ENCODE assay signal across 18 cellular contexts in genomic region chr7:55199418-55199817, GRCh38.
DNase-seq lines count a peak whose midpoint lies in the region; ATAC-seq and TF ChIP-seq lines count a peak whose summit lies in the region.
"Had no signal": no experiment of that assay in that cellular context is flagged by ENCODE, and none has a peak within 500 bp of the region (broad histone marks: within the 10 kb centered on the region; RNA-seq: fewer than 3 reads in every experiment).

No MANE protein-coding gene starts in this region.

- peaks cover 11% of the 10 kb centered on the region for H3K4me1 ChIP-seq in left ventricle myocardium inferior
- no peaks in the 10 kb centered on the region for H3K4me1 ChIP-seq in right cardiac atrium (ENCODE audit: control insufficient read depth, insufficient read depth, low read length)
- H3K4me1 ChIP-seq in smooth muscle cell (ENCODE audit: low read depth): no peaks in the 10 kb centered on the region
- H3K4me1 ChIP-seq: HAP-1 had no signal

- no peaks in the 10 kb centered on the region for H4K20me1 ChIP-seq in smooth muscle cell (ENCODE audit: low read depth)
- H4K20me1 ChIP-seq: BLaER1 treated with 17β-estradiol and CSF1 and Interleukin-3, amounts not matched to agents 10 nM and 100 nM had no signal

- peaks cover 7% of the 10 kb centered on the region for H3F3A ChIP-seq in smooth muscle cell (ENCODE audit: low read depth)

- H3K4me3 ChIP-seq in left ventricle myocardium inferior: no peak overlapping the region
- H3K4me3 ChIP-seq in right cardiac atrium (ENCODE audit: low read length): no peak overlapping the region
- H3K4me3 ChIP-seq in smooth muscle cell: no peak overlapping the region
- H3K4me3 ChIP-seq: BLaER1 treated with 17β-estradiol and CSF1 and Interleukin-3, amounts not matched to agents 10 nM and 100 nM; GM23248; HAP-1 had no signal

- DNase-seq in Right ventricle myocardium superior (no peak), left ventricle myocardium inferior (no peak), right cardiac atrium (no peak), smooth muscle cell (lab: John Stamatoyannopoulos, UW; ENCODE audit: unreplicated experiment) (no peak)
- no peak for DNase-seq in activated CD4-positive, alpha-beta T cell treated with anti-CD3 and anti-CD28 coated beads for 1 hour
- DNase-seq: 8988T; Calu3; CD8-positive, alpha-beta T cell; DMS 273 treated with DMSO at 0.1 percent for 48 hours; DMS53; DND-41; EL; GM23248 had no signal

- no peak overlapping the region for H2AFZ ChIP-seq in smooth muscle cell (ENCODE audit: low read depth)
- H2AFZ ChIP-seq: GM23248 had no signal

- H3K9me3 ChIP-seq in left ventricle myocardium inferior (replicated peaks) (no peaks in the 10 kb centered on the region), right cardiac atrium (ENCODE audit: control insufficient read depth, low read length) (no peaks in the 10 kb centered on the region), smooth muscle cell (replicated peaks; ENCODE audit: low read depth) (no peaks in the 10 kb centered on the region)
- H3K9me3 ChIP-seq: BLaER1 treated with 17β-estradiol and CSF1 and Interleukin-3, amounts not matched to agents 10 nM and 100 nM; HAP-1 had no signal

- intact Hi-C loops in Right ventricle myocardium superior (cut with DNase I) (no loop called here), left ventricle myocardium inferior (cut with micrococcal nuclease) (no loop called here), right cardiac atrium (cut with DNase I) (no loop called here)

- H3K79me2 ChIP-seq in smooth muscle cell (ENCODE audit: low read depth): no peaks in the 10 kb centered on the region

- H3K36me3 ChIP-seq in left ventricle myocardium inferior (peaks cover 49% of the 10 kb centered on the region), smooth muscle cell (ENCODE audit: low read depth) (no peaks in the 10 kb centered on the region)
- H3K36me3 ChIP-seq: BLaER1 treated with 17β-estradiol and CSF1 and Interleukin-3, amounts not matched to agents 10 nM and 100 nM; HAP-1 had no signal

- no peak overlapping the region for H3K9ac ChIP-seq in smooth muscle cell (ENCODE audit: low read depth)
- H3K9ac ChIP-seq: BLaER1 treated with 17β-estradiol and CSF1 and Interleukin-3, amounts not matched to agents 10 nM and 100 nM; GM23248 had no signal

- no peak overlapping the region for H3K4me2 ChIP-seq in smooth muscle cell
- H3K4me2 ChIP-seq: BLaER1 treated with 17β-estradiol and CSF1 and Interleukin-3, amounts not matched to agents 10 nM and 100 nM had no signal

- TF ChIP-seq CTCF in left ventricle myocardium inferior (IDR thresholded peaks at IDR 0.05; ENCODE audit: borderline replicate concordance) (no peak), smooth muscle cell (IDR thresholded peaks at IDR 0.05; ENCODE audit: borderline replicate concordance, insufficient read depth, poor library complexity, severe bottlenecking) (no peak)

- ATAC-seq in Right ventricle myocardium superior (ENCODE audit: poor library complexity) (peak; percentile 64), esophagus mucosa (peak; percentile 18), right cardiac atrium (peak; percentile 53 to 62), HG03025 (IDR thresholded peaks at IDR 0.05; ENCODE audit: low FRiP score, unreplicated experiment) (no peak), GM21786 (IDR thresholded peaks at IDR 0.05; ENCODE audit: unreplicated experiment) (no peak)
- ATAC-seq: CD8-positive, alpha-beta T cell had no signal

- 65% methylated on average over 1 of the region's 1 CpG for WGBS in right cardiac atrium
- 50% methylated on average over 1 of the region's 1 CpG for WGBS in smooth muscle cell (ENCODE audit: low lambda C conversion rate)

- no peaks in the 10 kb centered on the region for H3K27me3 ChIP-seq in left ventricle myocardium inferior (ENCODE audit: low read depth)
- H3K27me3 ChIP-seq in right cardiac atrium (ENCODE audit: control insufficient read depth, insufficient read depth): no peaks in the 10 kb centered on the region
- H3K27me3 ChIP-seq in smooth muscle cell (ENCODE audit: low read depth): no peaks in the 10 kb centered on the region
- H3K27me3 ChIP-seq: BLaER1 treated with 17β-estradiol and CSF1 and Interleukin-3, amounts not matched to agents 10 nM and 100 nM had no signal

- H3K27ac ChIP-seq in left ventricle myocardium inferior (replicated peaks): no peak overlapping the region
- no peak overlapping the region for H3K27ac ChIP-seq in right cardiac atrium (ENCODE audit: low read length)
- peak overlapping the region; percentile 63 for H3K27ac ChIP-seq in smooth muscle cell (ENCODE audit: low read depth)
- H3K27ac ChIP-seq: BLaER1 treated with 17β-estradiol and CSF1 and Interleukin-3, amounts not matched to agents 10 nM and 100 nM; GM23248 had no signal

Comparison
In these comparisons a context has a peak if more than half of its experiments do, and no peak if none do; other contexts are left out.
1. ATAC-seq: peak in Right ventricle myocardium superior (single experiment), esophagus mucosa (single experiment) and right cardiac atrium (2 of 2); none in HG03025 (single experiment) and GM21786 (single experiment).